9 cellular contexts compared by ENCODE assay signal in genomic region chr9:133199648-133200321, GRCh38. TPM values are rescaled to one million over a fixed set of nuclear protein-coding genes. Genes with fewer than 3 reads are reported as not detected.
DNase-seq lines count a peak whose midpoint lies in the region; ATAC-seq and TF ChIP-seq lines count a peak whose summit lies in the region.
"Had no signal": no experiment of that assay in that cellular context is flagged by ENCODE, and none has a peak within 500 bp of the region (broad histone marks: within the 10 kb centered on the region; RNA-seq: fewer than 3 reads in every experiment).

No MANE protein-coding gene starts in this region.

- CTCF ChIA-PET in CD8-positive, alpha-beta T cell (lab: Charles Lee): interaction anchor here (1.2 kb wide), 2 partner anchors 11 to 39 kb away, joined by 3 read pairs; no protein-coding TSS in a partner anchor

- H3K36me3 Mint-ChIP-seq in CD8-positive, alpha-beta T cell: no peaks in the 10 kb centered on the region

- POLR2A ChIA-PET in CD8-positive, alpha-beta T cell (lab: Charles Lee): interaction anchor here (1.2 kb wide), 1 partner anchor 14 kb away, joined by 3 read pairs; no protein-coding TSS in a partner anchor

- no peak overlapping the region for H3K4me3 ChIP-seq in CD8-positive, alpha-beta T cell (ENCODE audit: low read depth, low read length)
- peak overlapping the region; percentile 25 to 52 (median 49) for H3K4me3 ChIP-seq in skeletal muscle tissue (ENCODE audit: low read length in 3 of 3)

- H3K4me3 Mint-ChIP-seq in CD8-positive, alpha-beta T cell: peak overlapping the region; percentile 71

- H3K27me3 ChIP-seq in CD8-positive, alpha-beta T cell (ENCODE audit: insufficient read depth, low read length): peaks cover 5% of the 10 kb centered on the region
- peaks cover 19 to 35% (median 30%) of the 10 kb centered on the region in 3 donors for H3K27me3 ChIP-seq in skeletal muscle tissue (ENCODE audit: control insufficient read depth in 3 of 3, insufficient read depth in 3 of 3, low read length in 3 of 3)

- no peak for TF ChIP-seq CTCF in CD8-positive, alpha-beta T cell (IDR thresholded peaks at IDR 0.05)

- H3K27me3 Mint-ChIP-seq in CD8-positive, alpha-beta T cell (ENCODE audit: low read depth): peaks cover 24% of the 10 kb centered on the region

- DNase-seq in CD8-positive, alpha-beta T cell: peak in 3 of 7 experiments; percentile 41 to 72 (median 55)
- peak; percentile 14 for DNase-seq in activated CD4-positive, alpha-beta T cell treated with anti-CD3 and anti-CD28 coated beads, Interleukin-2, amount 50 U/mL, for 1 hour
- peak; percentile 66 for DNase-seq in cardiac septum (ENCODE audit: low spot score)
- no peak for DNase-seq in T1000 (lab: John Stamatoyannopoulos, UW)
- no peak for DNase-seq in HUDEP-2 (lab: John Stamatoyannopoulos, UW; ENCODE audit: unreplicated experiment in 76 of 76)

- peak overlapping the region; percentile 11 for H3K27ac Mint-ChIP-seq in CD8-positive, alpha-beta T cell

- H3K9me3 Mint-ChIP-seq in CD8-positive, alpha-beta T cell: no peaks in the 10 kb centered on the region

- no peaks in the 10 kb centered on the region for H3K4me1 ChIP-seq in CD8-positive, alpha-beta T cell (ENCODE audit: insufficient read depth, low read length)
- no peaks in the 10 kb centered on the region for H3K4me1 ChIP-seq in skeletal muscle tissue (ENCODE audit: control insufficient read depth in 3 of 3, insufficient read depth in 3 of 3, low read length in 3 of 3)

- H3K9ac ChIP-seq in skeletal muscle tissue (ENCODE audit: low read depth in 1 of 3, low read length in 3 of 3): peak overlapping the region in 1 of 3 donors; percentile 27
- H3K9ac ChIP-seq: KMS-11 had no signal

- H3K4me1 Mint-ChIP-seq in CD8-positive, alpha-beta T cell (ENCODE audit: low read depth): peaks cover 2% of the 10 kb centered on the region

- ATAC-seq in CD8-positive, alpha-beta T cell: peak; percentile 88
- ATAC-seq in GM19351 (IDR thresholded peaks at IDR 0.05; ENCODE audit: unreplicated experiment): no peak
- no peak for ATAC-seq in GM18517 (IDR thresholded peaks at IDR 0.05; ENCODE audit: unreplicated experiment)

- intact Hi-C loops in CD8-positive, alpha-beta T cell (cut with DNase I, micrococcal nuclease): no loop called here
- intact Hi-C loops in cardiac septum (cut with DNase I): no loop called here

- no peaks in the 10 kb centered on the region for H3K9me3 ChIP-seq in CD8-positive, alpha-beta T cell (ENCODE audit: low read length)
- H3K9me3 ChIP-seq in skeletal muscle tissue (ENCODE audit: control insufficient read depth in 3 of 3, low read length in 3 of 3): peaks cover 0 to 4% (median 3%) of the 10 kb centered on the region in 3 donors

- no peaks in the 10 kb centered on the region for H3K36me3 ChIP-seq in CD8-positive, alpha-beta T cell (ENCODE audit: insufficient read depth, low read length)
- no peaks in the 10 kb centered on the region for H3K36me3 ChIP-seq in skeletal muscle tissue (ENCODE audit: control insufficient read depth in 3 of 3, insufficient read depth in 3 of 3, low read length in 3 of 3)

- no peak overlapping the region for H3K27ac ChIP-seq in CD8-positive, alpha-beta T cell (ENCODE audit: low read depth, low read length)
- H3K27ac ChIP-seq in skeletal muscle tissue (ENCODE audit: low read depth, low read length): no peak overlapping the region
- H3K27ac ChIP-seq: KMS-11 had no signal

RNA-seq across cellular contexts. Expression of gene OBP2B, which starts 9.3 kb away (rescaled TPM):
- total RNA-seq in CD8-positive, alpha-beta T cell: not detected
- not detected for total RNA-seq in cardiac septum
- total RNA-seq in skeletal muscle tissue: not detected

RNA-seq across cellular contexts. Expression of gene GBGT1, which starts 36.1 kb away (rescaled TPM):
- total RNA-seq in CD8-positive, alpha-beta T cell: under 1 TPM; 0.53 to 0.84 TPM
- 4.6 TPM for total RNA-seq in cardiac septum
- total RNA-seq in skeletal muscle tissue: 2.6 TPM

Comparison
In these comparisons a context has a peak if more than half of its experiments do, and no peak if none do; other contexts are left out.
1. DNase-seq: peak in activated CD4-positive, alpha-beta T cell treated with anti-CD3 and anti-CD28 coated beads, Interleukin-2, amount 50 U/mL, for 1 hour (single experiment) and cardiac septum (single experiment); none in T1000 (single experiment) and HUDEP-2 (0 of 76).